ENCODE assay signal across 32 cellular contexts in genomic region chr4:26468977-26469376, GRCh38. TPM values are rescaled to one million over a fixed set of nuclear protein-coding genes. Genes with fewer than 3 reads are reported as not detected.
"Had no signal": no experiment of that assay in that cellular context is flagged by ENCODE, and none has a peak within 500 bp of the region (broad histone marks: within the 10 kb centered on the region; RNA-seq: fewer than 3 reads in every experiment).

No MANE protein-coding gene starts in this region.

- ATAC-seq: heart right ventricle; left colon; left ventricle myocardium superior; mucosa of descending colon; naive thymus-derived CD4-positive, alpha-beta T cell; sciatic nerve; stimulated activated naive CD8-positive, alpha-beta T cell treated with anti-CD3 and anti-CD28 coated beads, Interleukin-15, amount 100 ng/mL, for 72 hours had no signal

- H3K4me1 ChIP-seq: esophagus squamous epithelium, heart right ventricle, neural progenitor cell, prostate gland, right atrium auricular region, suprapubic skin, transverse colon had no signal

- H3K36me3 Mint-ChIP-seq: mesothelial cell of epicardium; naive thymus-derived CD4-positive, alpha-beta T cell had no signal

- H3K4me3 ChIP-seq: coronary artery, esophagus squamous epithelium, heart right ventricle, lung, mucosa of descending colon, neural progenitor cell, prostate gland, right atrium auricular region, smooth muscle cell, suprapubic skin, transverse colon had no signal

- H3K9me3 ChIP-seq: esophagus squamous epithelium, mucosa of descending colon, prostate gland, suprapubic skin, transverse colon had no signal

- H3K9me3 Mint-ChIP-seq: mesothelial cell of epicardium; naive thymus-derived CD4-positive, alpha-beta T cell had no signal

- H3K27ac Mint-ChIP-seq: mesothelial cell of epicardium; nephron; neural progenitor cell; stimulated activated naive CD8-positive, alpha-beta T cell treated with anti-CD3 and anti-CD28 coated beads, Interleukin-15, amount 100 ng/mL, for 72 hours had no signal

- H3K36me3 ChIP-seq: esophagus squamous epithelium, heart right ventricle, neural progenitor cell, prostate gland, right atrium auricular region, suprapubic skin, transverse colon had no signal

- H3K27me3 ChIP-seq: neural progenitor cell, right atrium auricular region, suprapubic skin, transverse colon had no signal

- H3K4me3 Mint-ChIP-seq: mesothelial cell of epicardium; naive thymus-derived CD4-positive, alpha-beta T cell; nephron; neural progenitor cell; stimulated activated naive CD8-positive, alpha-beta T cell treated with anti-CD3 and anti-CD28 coated beads, Interleukin-15, amount 100 ng/mL, for 72 hours had no signal

- H3K4me1 Mint-ChIP-seq: mesothelial cell of epicardium; neural progenitor cell; stimulated activated naive CD8-positive, alpha-beta T cell treated with anti-CD3 and anti-CD28 coated beads, Interleukin-15, amount 100 ng/mL, for 72 hours had no signal

- DNase-seq: dermis blood vessel endothelial cell; effector memory CD4-positive, alpha-beta T cell; erythroblast; esophagus squamous epithelium; foreskin melanocyte; glutamatergic neuron; heart right ventricle; hippocampal formation; kidney glomerular epithelial cell; left colon; left ventricle myocardium superior; mesenchymal stem cell; mucosa of descending colon; naive thymus-derived CD4-positive, alpha-beta T cell; stimulated activated CD4-positive, alpha-beta T cell treated with anti-CD3 and anti-CD28 coated beads, Interleukin-12 subunit alpha, Interleukin-12 subunit beta, amount 100 ng/mL, for 4 hours; stimulated activated CD4-positive, alpha-beta T cell treated with anti-CD3 and anti-CD28 coated beads, Interleukin-1b, Interleukin-23, amount 100 ng/mL, for 48 hours; stimulated activated CD4-positive, alpha-beta T cell treated with anti-CD3 and anti-CD28 coated beads, Interleukin-4, amount 100 ng/mL, for 1 hour; stimulated activated CD8-positive, alpha-beta memory T cell treated with anti-CD3 and anti-CD28 coated beads, Interleukin-4, amount 100 ng/mL, for 48 hours; stimulated activated naive CD4-positive, alpha-beta T cell; stimulated activated naive CD8-positive, alpha-beta T cell treated with anti-CD3 and anti-CD28 coated beads, Interleukin-15, amount 100 ng/mL, for 72 hours; transverse colon had no signal

RNA-seq across cellular contexts. Expression of gene CCKAR, which starts 21.3 kb away (rescaled TPM):
- total RNA-seq: dermis blood vessel endothelial cell; esophagus squamous epithelium; heart right ventricle; left colon; left ventricle myocardium superior; mesothelial cell of epicardium; naive thymus-derived CD4-positive, alpha-beta T cell; prostate gland; right atrium auricular region; sciatic nerve; suprapubic skin; ureter had no signal
- polyA plus RNA-seq: heart right ventricle; lung; naive thymus-derived CD4-positive, alpha-beta T cell had no signal
